In genomic region chr12:123601602-123602489, GRCh38 we compare ENCODE assay signal across 8 cellular contexts. TPM values are rescaled to one million over a fixed set of nuclear protein-coding genes. Genes with fewer than 3 reads are reported as not detected.
DNase-seq lines count a peak whose midpoint lies in the region; ATAC-seq and TF ChIP-seq lines count a peak whose summit lies in the region.

DDX55 (plus strand) TSS chr12:123602099; CDS start chr12:123602149, 50 bp downstream.

- H3K4me2 ChIP-seq in MM.1S (ENCODE audit: low read depth, low read length) = peak within 1 kb of the TSS; percentile 76
- H3K4me2 ChIP-seq in trophoblast cell (ENCODE audit: low read length) = peak within 1 kb of the TSS; percentile 82

- H3K27ac ChIP-seq in MM.1S (ENCODE audit: low read length) = peak within 1 kb of the TSS; percentile 73; the same call in 1 of the 2 replicates
- peak within 1 kb of the TSS; percentile 59 for H3K27ac ChIP-seq in trophoblast cell (ENCODE audit: low read depth, low read length)
- H3K27ac ChIP-seq in tibial nerve = peak within 1 kb of the TSS; percentile 83 to 94 (median 89)

- H3K9me3 ChIP-seq in HAP-1 (no peaks in the 10 kb centered on the region), MM.1S (replicated peaks; ENCODE audit: insufficient read depth, low read length) (no peaks in the 10 kb centered on the region), trophoblast cell (ENCODE audit: insufficient read depth, low read depth, low read length) (peaks cover 1% of the 10 kb centered on the region), tibial nerve (no peaks in the 10 kb centered on the region)

- intact Hi-C loops in Right ventricle myocardium inferior (cut with DNase I) = no loop called here

- H2BK5ac ChIP-seq in trophoblast cell (ENCODE audit: low read depth, low read length, poor library complexity) = peak within 1 kb of the TSS; percentile 56

- H3K36me3 ChIP-seq in GM06990 (ENCODE audit: control insufficient read depth, insufficient read depth, low read length) (peaks cover 10% of the 10 kb centered on the region), HAP-1 (replicated peaks) (peaks cover 49% of the 10 kb centered on the region), MM.1S (replicated peaks; ENCODE audit: insufficient read depth, low read length) (0 out of 2 replicates have a peak, but pooled peaks cover 2% of the 10 kb centered on the region), trophoblast cell (ENCODE audit: control insufficient read depth in 1 of 2, insufficient read depth in 2 of 2, low read length in 2 of 2) (peaks cover 16 to 29% of the 10 kb centered on the region in 2 experiments), tibial nerve (peaks cover 0 to 44% (median under 1%) of the 10 kb centered on the region in 3 donors)

- H3K27ac Mint-ChIP-seq in activated naive CD8-positive, alpha-beta T cell = peak within 1 kb of the TSS; percentile 96

- peaks cover 29% of the 10 kb centered on the region for H3K4me1 Mint-ChIP-seq in activated naive CD8-positive, alpha-beta T cell (ENCODE audit: low read depth)

- H4K8ac ChIP-seq in trophoblast cell (ENCODE audit: low read depth, low read length) = peak within 1 kb of the TSS; percentile 99

- peak in 1 of 2 donors; percentile 38 for TF ChIP-seq POLR2A in tibial nerve (IDR thresholded peaks at IDR 0.05)

- H3K14ac ChIP-seq in trophoblast cell (ENCODE audit: low read length) = peak within 1 kb of the TSS; percentile 87

- H2BK120ac ChIP-seq in trophoblast cell (ENCODE audit: insufficient read depth, low read length, poor library complexity) = peak within 1 kb of the TSS; percentile 48

- H2BK12ac ChIP-seq in trophoblast cell (ENCODE audit: low read length) = no peak within 1 kb of the TSS

- H3K9me3 Mint-ChIP-seq in activated naive CD8-positive, alpha-beta T cell (ENCODE audit: low read depth) = no peaks in the 10 kb centered on the region

- no CpG with 5 or more reads among the region's 81 CpGs for WGBS in trophoblast cell (ENCODE audit: extremely low coverage, insufficient coverage, insufficient read length)
- 0 to 1% methylated on average over 36 to 61 of the region's 81 CpGs for WGBS in tibial nerve, 2 donors

- H3K27me3 ChIP-seq in GM06990 (replicated peaks; ENCODE audit: control insufficient read depth, insufficient read depth, low read length) (no peaks in the 10 kb centered on the region), HAP-1 (ENCODE audit: low read depth) (no peaks in the 10 kb centered on the region), MM.1S (replicated peaks; ENCODE audit: insufficient read depth, low read length) (no peaks in the 10 kb centered on the region), trophoblast cell (ENCODE audit: insufficient read depth, low read length) (no peaks in the 10 kb centered on the region), tibial nerve (no peaks in the 10 kb centered on the region)

- peak within 1 kb of the TSS; percentile 97 for H3K4ac ChIP-seq in trophoblast cell (ENCODE audit: low read depth, low read length)

- H3K36me3 Mint-ChIP-seq in activated naive CD8-positive, alpha-beta T cell = peaks cover 10% of the 10 kb centered on the region

- no peak within 1 kb of the TSS for H3K23ac ChIP-seq in trophoblast cell (ENCODE audit: low read length)

- H4K20me1 ChIP-seq in MM.1S (ENCODE audit: insufficient read depth, low read length) = peaks cover 3% of the 10 kb centered on the region; the same call in 1 of the 2 replicates

- H3K4me1 ChIP-seq in HAP-1 = peaks cover 7% of the 10 kb centered on the region
- H3K4me1 ChIP-seq in MM.1S (ENCODE audit: low read length) = peaks cover 12% of the 10 kb centered on the region
- H3K4me1 ChIP-seq in trophoblast cell (ENCODE audit: control insufficient read depth in 1 of 2, insufficient read depth in 2 of 2, low read length in 2 of 2) = peaks cover 5 to 6% of the 10 kb centered on the region in 2 experiments
- peaks cover 0 to 47% (median 14%) of the 10 kb centered on the region in 4 donors for H3K4me1 ChIP-seq in tibial nerve

- TF ChIP-seq CTCF in GM06990 (IDR thresholded peaks at IDR 0.05; ENCODE audit: insufficient read depth, low read length, poor library complexity, severe bottlenecking) (peak; percentile 42), MM.1S (IDR thresholded peaks at IDR 0.05; ENCODE audit: low read length) (peak; percentile 30), tibial nerve (IDR thresholded peaks at IDR 0.05) (peak; percentile 47 to 79 (median 58))

- TF ChIP-seq EP300 in tibial nerve (IDR thresholded peaks at IDR 0.05) = peak; percentile 84 to 92

- peak within 1 kb of the TSS; percentile 93 for H3K18ac ChIP-seq in trophoblast cell (ENCODE audit: low read length)

- peak within 1 kb of the TSS; percentile 92 for H2AFZ ChIP-seq in MM.1S (ENCODE audit: low read length)
- peak within 1 kb of the TSS; percentile 95 for H2AFZ ChIP-seq in trophoblast cell (ENCODE audit: insufficient read depth, low read length, poor library complexity)

- H3K4me3 Mint-ChIP-seq in activated naive CD8-positive, alpha-beta T cell = peak within 1 kb of the TSS; percentile 98

- peak within 1 kb of the TSS; percentile 83 for H3K9ac ChIP-seq in MM.1S (ENCODE audit: low read length)
- peak within 1 kb of the TSS; percentile 94 for H3K9ac ChIP-seq in trophoblast cell (ENCODE audit: low read length)

- peaks cover 44% of the 10 kb centered on the region for H3K79me2 ChIP-seq in MM.1S (ENCODE audit: low read length)
- peaks cover 15% of the 10 kb centered on the region for H3K79me2 ChIP-seq in trophoblast cell (ENCODE audit: control insufficient read depth, insufficient read depth, low read length, poor library complexity)

- peaks cover 8% of the 10 kb centered on the region for H3K79me1 ChIP-seq in trophoblast cell (ENCODE audit: low read length)

- ATAC-seq in Right ventricle myocardium inferior = peak; percentile 97

- no peaks in the 10 kb centered on the region for H3K27me3 Mint-ChIP-seq in activated naive CD8-positive, alpha-beta T cell

- peak within 1 kb of the TSS; percentile 64 for H4K91ac ChIP-seq in trophoblast cell (ENCODE audit: low read depth, low read length)

- peaks cover 9% of the 10 kb centered on the region for H3F3A ChIP-seq in MM.1S (ENCODE audit: insufficient read depth, low read length)

- H4K12ac ChIP-seq in trophoblast cell (ENCODE audit: low read depth, low read length) = peak within 1 kb of the TSS; percentile 97

- H2AK5ac ChIP-seq in trophoblast cell (ENCODE audit: low read length) = peak within 1 kb of the TSS; percentile 17

- H3K9me2 ChIP-seq in MM.1S (replicated peaks; ENCODE audit: insufficient read depth, low read length) = no peaks in the 10 kb centered on the region

- DNase-seq in GM06990 (ENCODE audit: extremely low read depth, insufficient read length) (peak; percentile 92), HAP-1 (ENCODE audit: low spot score in 2 of 2) (peak; percentile 64 to 86), MM.1S (peak; percentile 79), SKM-1 treated with dmso at 0.1 percent for 144 hours (lab: John Stamatoyannopoulos, UW; ENCODE audit: unreplicated experiment) (peak; percentile 38), Right ventricle myocardium inferior (ENCODE audit: missing footprints) (peak; percentile 95), trophoblast cell (peak; percentile 90 to 91), tibial nerve (ENCODE audit: low spot score in 2 of 2) (peak; percentile 50 to 57)

- in situ Hi-C loops in HAP-1 (cut with MboI; ENCODE audit: low sequenced_read_pairs) = loop anchor here (25.0 kb wide), 4 partner anchors 290 to 1090 kb away; partner anchors contain the start of gene ZCCHC8

- peak within 1 kb of the TSS; percentile 99 for H3K4me3 ChIP-seq in GM06990 (replicated peaks; ENCODE audit: low read depth, low read length)
- peak within 1 kb of the TSS; percentile 98 for H3K4me3 ChIP-seq in HAP-1
- H3K4me3 ChIP-seq in MM.1S (ENCODE audit: low read length) = peak within 1 kb of the TSS; percentile 87
- peak within 1 kb of the TSS; percentile 100 for H3K4me3 ChIP-seq in trophoblast cell (ENCODE audit: low read depth, low read length)
- H3K4me3 ChIP-seq in tibial nerve = peak within 1 kb of the TSS; percentile 85 to 99 (median 93)

RNA-seq across cellular contexts. Expression of gene DDX55, which starts in this region (rescaled TPM):
- total RNA-seq in Right ventricle myocardium inferior (4.9 TPM), tibial nerve (10 to 100 TPM; 16.8 to 53.1 (median 29.3) TPM)
- 16.2 and 16.7 TPM in 2 replicates for polyA plus RNA-seq in trophoblast cell (2013)

Comparison
In these comparisons a context has a peak if more than half of its experiments do, and no peak if none do; other contexts are left out.
1. Peak in every context shown above with its lines: DNase-seq, ATAC-seq, H3K4me3 ChIP-seq and H3K27ac ChIP-seq.
2. DNase-seq: peak in every context shown above with its lines; median percentile 95 in Right ventricle myocardium inferior; 92 in GM06990; 90 in trophoblast cell; 79 in MM.1S; 75 in HAP-1; 54 in tibial nerve; 38 in SKM-1 treated with dmso at 0.1 percent for 144 hours.